Comparison of ENCODE assay signal across 1 cellular context in genomic region chr17:75633484-75634375, GRCh38.
A peak's percentile ranks its signal among the peaks of the same experiment; 100 is the strongest.
TF ChIP-seq lines count a peak whose summit lies in the region.

No MANE protein-coding gene starts in this region.

TF ChIP-seq in IMR-90, 13 proteins besides CTCF, POLR2A, EP300 and RAD21:
- TF ChIP-seq RFX5 (IDR thresholded peaks at IDR 0.05; ENCODE audit: low read depth, low read length) (no peak), MAFK (IDR thresholded peaks at IDR 0.05; ENCODE audit: low read depth, low read length) (no peak), MXI1 (IDR thresholded peaks at IDR 0.05; ENCODE audit: borderline replicate concordance, low read depth, low read length) (peak; percentile 95), ELK1 (IDR thresholded peaks at IDR 0.05; ENCODE audit: borderline replicate concordance, low read depth, low read length) (no peak), BHLHE40 (IDR thresholded peaks at IDR 0.05; ENCODE audit: low read depth, low read length) (0 out of 2 replicates have a peak, but pooled peaks have one; percentile 32), RCOR1 (IDR thresholded peaks at IDR 0.05; ENCODE audit: insufficient replicate concordance, low read length) (no peak), CEBPB (IDR thresholded peaks at IDR 0.05; ENCODE audit: low read depth, low read length) (no peak), USF2 (IDR thresholded peaks at IDR 0.05; ENCODE audit: low read depth, low read length) (peak; percentile 32; the same call in 1 of the 2 replicates), MAZ (IDR thresholded peaks at IDR 0.05; ENCODE audit: borderline replicate concordance, low read depth, low read length) (peak; percentile 43; the same call in 1 of the 2 replicates)
